Comparison of ENCODE assay signal across 25 cellular contexts in genomic region chr14:78324353-78324752, GRCh38.
"Had no signal": no experiment of that assay in that cellular context is flagged by ENCODE, and none has a peak within 500 bp of the region (broad histone marks: within the 10 kb centered on the region; RNA-seq: fewer than 3 reads in every experiment).

No MANE protein-coding gene starts in this region.

- H3K9me3 ChIP-seq: left ventricle myocardium inferior, mucosa of descending colon, ovary, sigmoid colon, spleen, suprapubic skin, thoracic aorta, tibial artery, upper lobe of right lung had no signal

- H3K4me1 ChIP-seq: left ventricle myocardium inferior, sigmoid colon, spleen, suprapubic skin, tibial artery, upper lobe of right lung had no signal

- H3K27ac Mint-ChIP-seq: memory B cell; naive thymus-derived CD4-positive, alpha-beta T cell; natural killer cell treated with Interleukin-12 subunit alpha and Interleukin-12 subunit beta and Interleukin-15 and Interleukin-18, amount 100 ng/mL, for 72 hours; progenitor cell of endocrine pancreas; stimulated activated effector memory CD8-positive, alpha-beta T cell treated with anti-CD3 and anti-CD28 coated beads, Interleukin-12 subunit alpha, Interleukin-12 subunit beta, amount 100 ng/mL, for 72 hours had no signal

- H3K9me3 Mint-ChIP-seq: memory B cell; natural killer cell treated with Interleukin-12 subunit alpha and Interleukin-12 subunit beta and Interleukin-15 and Interleukin-18, amount 100 ng/mL, for 72 hours had no signal

- H3K36me3 ChIP-seq: left ventricle myocardium inferior, ovary, sigmoid colon, spleen, suprapubic skin, thoracic aorta, tibial artery, upper lobe of right lung had no signal

- H3K4me3 Mint-ChIP-seq: memory B cell; naive thymus-derived CD4-positive, alpha-beta T cell; natural killer cell treated with Interleukin-12 subunit alpha and Interleukin-12 subunit beta and Interleukin-15 and Interleukin-18, amount 100 ng/mL, for 72 hours; stimulated activated effector memory CD8-positive, alpha-beta T cell treated with anti-CD3 and anti-CD28 coated beads, Interleukin-12 subunit alpha, Interleukin-12 subunit beta, amount 100 ng/mL, for 72 hours; stimulated activated naive CD8-positive, alpha-beta T cell treated with anti-CD3 and anti-CD28 coated beads, Interleukin-15, Interleukin-2, amounts not matched to agents 100 ng/mL and 50 ng/mL, for 24 hours had no signal

- H3K27ac ChIP-seq: left ventricle myocardium inferior, ovary, sigmoid colon, spleen, suprapubic skin, thoracic aorta, tibial artery, upper lobe of right lung had no signal

- H3K27me3 ChIP-seq: ovary, sigmoid colon, suprapubic skin, upper lobe of right lung had no signal

- FAIRE-seq: small intestine, urothelium cell line had no signal

- ATAC-seq: mucosa of descending colon; naive thymus-derived CD4-positive, alpha-beta T cell; right cardiac atrium; stimulated activated effector memory CD8-positive, alpha-beta T cell treated with anti-CD3 and anti-CD28 coated beads, Interleukin-12 subunit alpha, Interleukin-12 subunit beta, amount 100 ng/mL, for 72 hours; upper lobe of right lung had no signal

- H3K4me1 Mint-ChIP-seq: memory B cell; stimulated activated effector memory CD8-positive, alpha-beta T cell treated with anti-CD3 and anti-CD28 coated beads, Interleukin-12 subunit alpha, Interleukin-12 subunit beta, amount 100 ng/mL, for 72 hours had no signal

- H3K4me3 ChIP-seq: left ventricle myocardium inferior, lung, mucosa of descending colon, ovary, sigmoid colon, spleen, suprapubic skin, thoracic aorta, tibial artery, upper lobe of right lung had no signal

- DNase-seq: islet precursor cell; left ventricle myocardium inferior; midbrain; mucosa of descending colon; naive thymus-derived CD4-positive, alpha-beta T cell; ovary; retina; right cardiac atrium; sigmoid colon; small intestine; spleen; stimulated activated CD4-positive, alpha-beta T cell treated with anti-CD3 and anti-CD28 coated beads, Interleukin-4, amount 100 ng/mL, for 24 hours; stimulated activated naive CD4-positive, alpha-beta T cell; tibial artery; trophoblast cell; upper lobe of right lung had no signal

- H3K36me3 Mint-ChIP-seq: memory B cell; naive thymus-derived CD4-positive, alpha-beta T cell; natural killer cell treated with Interleukin-12 subunit alpha and Interleukin-12 subunit beta and Interleukin-15 and Interleukin-18, amount 100 ng/mL, for 72 hours; stimulated activated effector memory CD8-positive, alpha-beta T cell treated with anti-CD3 and anti-CD28 coated beads, Interleukin-12 subunit alpha, Interleukin-12 subunit beta, amount 100 ng/mL, for 72 hours had no signal
